16 cellular contexts compared by ENCODE assay signal in genomic region chr9:133852476-133852875, GRCh38.
DNase-seq lines count a peak whose midpoint lies in the region; ATAC-seq and TF ChIP-seq lines count a peak whose summit lies in the region.
"Had no signal": no experiment of that assay in that cellular context is flagged by ENCODE, and none has a peak within 500 bp of the region (broad histone marks: within the 10 kb centered on the region; RNA-seq: fewer than 3 reads in every experiment).

No MANE protein-coding gene starts in this region.

- DNase-seq in Right ventricle myocardium inferior (ENCODE audit: missing footprints) (peak; percentile 9), Right ventricle myocardium superior (no peak), memory B cell (ENCODE audit: low spot score in 2 of 2) (no peak), RKO (ENCODE audit: low spot score) (no peak), NCI-H2196 treated with DMSO at 0.1 percent for 48 hours (lab: John Stamatoyannopoulos, UW; ENCODE audit: unreplicated experiment) (no peak)
- DNase-seq: CD4-positive, alpha-beta T cell; NCI-H1048; NCI-H1417 treated with DMSO at 0.1 percent for 48 hours; NCI-H187 treated with DMSO at 0.1 percent for 48 hours; NCI-H2107; NCI-H446; NCI-H524 treated with DMSO at 0.1 percent for 48 hours; NCI-H774; NK-92 treated with Interleukin-12 subunit alpha and Interleukin-12 subunit beta, amount 100 ng/mL, for 24 hours had no signal

- H3K9me3 Mint-ChIP-seq in brain (peaks cover 0 to 9% (median 0%) of the 10 kb centered on the region in 5 experiments), memory B cell (no peaks in the 10 kb centered on the region)
- H3K9me3 Mint-ChIP-seq: CD4-positive, alpha-beta T cell had no signal

- H3K4me3 Mint-ChIP-seq in brain (no peak overlapping the region), memory B cell (no peak overlapping the region)
- H3K4me3 Mint-ChIP-seq: CD4-positive, alpha-beta T cell had no signal

- peaks cover 79% of the 10 kb centered on the region for H3K4me1 Mint-ChIP-seq in brain
- H3K4me1 Mint-ChIP-seq in memory B cell: peaks cover 45% of the 10 kb centered on the region

- H3K36me3 Mint-ChIP-seq in brain (peaks cover 23% of the 10 kb centered on the region), memory B cell (peaks cover 23% of the 10 kb centered on the region)

- intact Hi-C loops in Right ventricle myocardium inferior (cut with DNase I) (no loop called here), Right ventricle myocardium superior (cut with DNase I) (no loop called here)

- no peak for ATAC-seq in Right ventricle myocardium inferior
- ATAC-seq in Right ventricle myocardium superior (ENCODE audit: poor library complexity): no peak
- no peak for ATAC-seq in memory B cell (ENCODE audit: low read depth)
- ATAC-seq in GM21576 (IDR thresholded peaks at IDR 0.05; ENCODE audit: unreplicated experiment): no peak

- H3K27ac Mint-ChIP-seq in brain (peak overlapping the region; percentile 3 to 93 (median 75)), memory B cell (peak overlapping the region; percentile 42)
- H3K27ac Mint-ChIP-seq: CD4-positive, alpha-beta T cell had no signal

- H3K27me3 Mint-ChIP-seq in brain (peaks cover 4% of the 10 kb centered on the region), memory B cell (no peaks in the 10 kb centered on the region)
- H3K27me3 Mint-ChIP-seq: CD4-positive, alpha-beta T cell had no signal

- TF ChIP-seq CTCF in brain (conservative IDR thresholded peaks at IDR 0.05): no peak
